In the genomic region with DNA sequence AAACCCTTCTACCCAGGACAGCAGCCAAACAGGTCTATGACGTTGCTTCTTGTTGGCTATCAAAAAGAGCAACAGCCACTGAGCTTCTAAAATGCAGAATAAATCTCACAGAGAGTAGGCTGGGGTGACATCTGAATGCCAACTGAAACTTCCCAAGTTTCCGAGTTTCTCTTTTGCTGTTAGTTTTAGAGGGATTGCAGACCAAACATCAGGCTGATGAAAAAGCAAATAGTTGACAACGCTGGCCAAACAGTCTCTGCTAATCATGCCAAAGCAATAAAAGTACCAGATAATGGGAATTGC, we compare ENCODE assay signal across 8 cellular contexts. TPM values are rescaled to one million over a fixed set of nuclear protein-coding genes. Genes with fewer than 3 reads are reported as not detected.
DNase-seq lines count a peak whose midpoint lies in the region; ATAC-seq and TF ChIP-seq lines count a peak whose summit lies in the region.

No MANE protein-coding gene starts in this region.

- ATAC-seq in HG03565 (IDR thresholded peaks at IDR 0.05; ENCODE audit: unreplicated experiment) (no peak), HG03175 (IDR thresholded peaks at IDR 0.05; ENCODE audit: unreplicated experiment) (no peak), GM19328 (IDR thresholded peaks at IDR 0.05; ENCODE audit: unreplicated experiment) (no peak), GM18867 (IDR thresholded peaks at IDR 0.05; ENCODE audit: unreplicated experiment) (no peak)

- H4K20me1 ChIP-seq in BLaER1 (no peaks in the 10 kb centered on the region), neural cell (ENCODE audit: insufficient read depth) (no peaks in the 10 kb centered on the region)

- 11 to 17% methylated on average over 3 of the region's 3 CpGs for WGBS in ectodermal cell, 2 experiments

- no peaks in the 10 kb centered on the region for H3K9me2 ChIP-seq in neural cell (ENCODE audit: insufficient read depth, low read length)

- H3K4me1 ChIP-seq in BLaER1 (peaks cover 37% of the 10 kb centered on the region), ectodermal cell (ENCODE audit: control insufficient read depth, insufficient read depth, low read length) (peaks cover 20% of the 10 kb centered on the region)

- peak overlapping the region; percentile 96 for H3K4me3 ChIP-seq in BLaER1
- peak overlapping the region; percentile 83 for H3K4me3 ChIP-seq in NB4 (ENCODE audit: low read depth, low read length)
- peak overlapping the region; percentile 96 for H3K4me3 ChIP-seq in ectodermal cell (ENCODE audit: insufficient read depth, low read depth, low read length)
- peak overlapping the region; percentile 87 for H3K4me3 ChIP-seq in neural cell (ENCODE audit: low read length)

- peaks cover 45% of the 10 kb centered on the region for H3K79me2 ChIP-seq in neural cell (replicated peaks; ENCODE audit: insufficient read depth, low read length)

- no peaks in the 10 kb centered on the region for H3K27me3 ChIP-seq in BLaER1
- no peaks in the 10 kb centered on the region for H3K27me3 ChIP-seq in ectodermal cell (ENCODE audit: control insufficient read depth, insufficient read depth, low read length, poor library complexity, severe bottlenecking)
- no peaks in the 10 kb centered on the region for H3K27me3 ChIP-seq in neural cell (ENCODE audit: insufficient read depth, low read depth, low read length)

- TF ChIP-seq RAD21 in neural cell (conservative IDR thresholded peaks at IDR 0.05): peak; percentile 45

- no peak for TF ChIP-seq POLR2A in NB4 (IDR thresholded peaks at IDR 0.05; ENCODE audit: extremely low read depth, insufficient read length)

- DNase-seq in NB4 (ENCODE audit: low read depth): no peak

- H3K36me3 ChIP-seq in BLaER1 (peaks cover 1% of the 10 kb centered on the region; the same call in 1 of the 2 replicates), ectodermal cell (ENCODE audit: control insufficient read depth, insufficient read depth, low read length) (no peaks in the 10 kb centered on the region), neural cell (ENCODE audit: insufficient read depth, low read length) (no peaks in the 10 kb centered on the region)

- peak overlapping the region; percentile 58 for H2AFZ ChIP-seq in neural cell (ENCODE audit: low read depth, low read length)

- H3F3A ChIP-seq in neural cell (ENCODE audit: insufficient read depth, low read length, poor library complexity, severe bottlenecking): no peaks in the 10 kb centered on the region

- no peaks in the 10 kb centered on the region for H3K9me3 ChIP-seq in BLaER1
- no peaks in the 10 kb centered on the region for H3K9me3 ChIP-seq in ectodermal cell (ENCODE audit: control insufficient read depth, low read length)
- no peaks in the 10 kb centered on the region for H3K9me3 ChIP-seq in neural cell (ENCODE audit: low read length)

- TF ChIP-seq CTCF in NB4 (IDR thresholded peaks at IDR 0.05; ENCODE audit: low read depth, low read length): no peak
- TF ChIP-seq CTCF in neural cell (IDR thresholded peaks at IDR 0.05; ENCODE audit: poor library complexity, severe bottlenecking): no peak

- H3K9ac ChIP-seq in BLaER1 (peak overlapping the region; percentile 91), neural cell (ENCODE audit: low read length) (peak overlapping the region; percentile 90)

- TF ChIP-seq EP300 in neural cell (conservative IDR thresholded peaks at IDR 0.05; ENCODE audit: poor library complexity, severe bottlenecking): no peak

- peak overlapping the region; percentile 84 for H3K4me2 ChIP-seq in BLaER1
- H3K4me2 ChIP-seq in neural cell (ENCODE audit: low read length): peak overlapping the region; percentile 33

- H3K27ac ChIP-seq in BLaER1 (0 out of 2 replicates have a peak overlapping the region, but pooled peaks have one; percentile 44), ectodermal cell (ENCODE audit: insufficient read depth, low read depth, low read length, poor library complexity, severe bottlenecking) (peak overlapping the region; percentile 93), neural cell (ENCODE audit: low read length) (peak overlapping the region; percentile 96)

TF ChIP-seq in neural cell, 6 proteins besides CTCF, POLR2A, EP300 and RAD21:
- no peak for TF ChIP-seq POLR2AphosphoS5 (IDR thresholded peaks at IDR 0.05)
- TF ChIP-seq, protein P1, sequence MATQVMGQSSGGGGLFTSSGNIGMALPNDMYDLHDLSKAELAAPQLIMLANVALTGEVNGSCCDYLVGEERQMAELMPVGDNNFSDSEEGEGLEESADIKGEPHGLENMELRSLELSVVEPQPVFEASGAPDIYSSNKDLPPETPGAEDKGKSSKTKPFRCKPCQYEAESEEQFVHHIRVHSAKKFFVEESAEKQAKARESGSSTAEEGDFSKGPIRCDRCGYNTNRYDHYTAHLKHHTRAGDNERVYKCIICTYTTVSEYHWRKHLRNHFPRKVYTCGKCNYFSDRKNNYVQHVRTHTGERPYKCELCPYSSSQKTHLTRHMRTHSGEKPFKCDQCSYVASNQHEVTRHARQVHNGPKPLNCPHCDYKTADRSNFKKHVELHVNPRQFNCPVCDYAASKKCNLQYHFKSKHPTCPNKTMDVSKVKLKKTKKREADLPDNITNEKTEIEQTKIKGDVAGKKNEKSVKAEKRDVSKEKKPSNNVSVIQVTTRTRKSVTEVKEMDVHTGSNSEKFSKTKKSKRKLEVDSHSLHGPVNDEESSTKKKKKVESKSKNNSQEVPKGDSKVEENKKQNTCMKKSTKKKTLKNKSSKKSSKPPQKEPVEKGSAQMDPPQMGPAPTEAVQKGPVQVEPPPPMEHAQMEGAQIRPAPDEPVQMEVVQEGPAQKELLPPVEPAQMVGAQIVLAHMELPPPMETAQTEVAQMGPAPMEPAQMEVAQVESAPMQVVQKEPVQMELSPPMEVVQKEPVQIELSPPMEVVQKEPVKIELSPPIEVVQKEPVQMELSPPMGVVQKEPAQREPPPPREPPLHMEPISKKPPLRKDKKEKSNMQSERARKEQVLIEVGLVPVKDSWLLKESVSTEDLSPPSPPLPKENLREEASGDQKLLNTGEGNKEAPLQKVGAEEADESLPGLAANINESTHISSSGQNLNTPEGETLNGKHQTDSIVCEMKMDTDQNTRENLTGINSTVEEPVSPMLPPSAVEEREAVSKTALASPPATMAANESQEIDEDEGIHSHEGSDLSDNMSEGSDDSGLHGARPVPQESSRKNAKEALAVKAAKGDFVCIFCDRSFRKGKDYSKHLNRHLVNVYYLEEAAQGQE (IDR thresholded peaks at IDR 0.05; ENCODE audit: borderline replicate concordance): peak; percentile 65
- peak; percentile 34 for TF ChIP-seq SMC3 (conservative IDR thresholded peaks at IDR 0.05; ENCODE audit: poor library complexity)

RNA-seq across cellular contexts. Expression of a gene that starts 0.7 kb away (rescaled TPM):
- 38.2 TPM for polyA plus RNA-seq in ectodermal cell (2013, experiment 1 of 4)
- 43.3 TPM for polyA plus RNA-seq in ectodermal cell (2013, experiment 2 of 4)
- 34.9 TPM for polyA plus RNA-seq in ectodermal cell (2013, experiment 3 of 4)
- polyA plus RNA-seq in ectodermal cell (2013, experiment 4 of 4): 37.4 TPM
- 32.6 and 36.4 TPM in 2 replicates for polyA plus RNA-seq in neural cell
- polyA minus RNA-seq in neural cell: 120 and 212 TPM in 2 replicates

Comparison
In these comparisons a context has a peak if more than half of its experiments do, and no peak if none do; other contexts are left out.
1. H3K27ac ChIP-seq: peak in every context shown above with its lines; median percentile 96 in neural cell; 93 in ectodermal cell; 44 in BLaER1.